Comparison of ENCODE assay signal across 1 cellular context in genomic region chr13:79405831-79406596, GRCh38.
TF ChIP-seq lines count a peak whose summit lies in the region.

A gene with protein sequence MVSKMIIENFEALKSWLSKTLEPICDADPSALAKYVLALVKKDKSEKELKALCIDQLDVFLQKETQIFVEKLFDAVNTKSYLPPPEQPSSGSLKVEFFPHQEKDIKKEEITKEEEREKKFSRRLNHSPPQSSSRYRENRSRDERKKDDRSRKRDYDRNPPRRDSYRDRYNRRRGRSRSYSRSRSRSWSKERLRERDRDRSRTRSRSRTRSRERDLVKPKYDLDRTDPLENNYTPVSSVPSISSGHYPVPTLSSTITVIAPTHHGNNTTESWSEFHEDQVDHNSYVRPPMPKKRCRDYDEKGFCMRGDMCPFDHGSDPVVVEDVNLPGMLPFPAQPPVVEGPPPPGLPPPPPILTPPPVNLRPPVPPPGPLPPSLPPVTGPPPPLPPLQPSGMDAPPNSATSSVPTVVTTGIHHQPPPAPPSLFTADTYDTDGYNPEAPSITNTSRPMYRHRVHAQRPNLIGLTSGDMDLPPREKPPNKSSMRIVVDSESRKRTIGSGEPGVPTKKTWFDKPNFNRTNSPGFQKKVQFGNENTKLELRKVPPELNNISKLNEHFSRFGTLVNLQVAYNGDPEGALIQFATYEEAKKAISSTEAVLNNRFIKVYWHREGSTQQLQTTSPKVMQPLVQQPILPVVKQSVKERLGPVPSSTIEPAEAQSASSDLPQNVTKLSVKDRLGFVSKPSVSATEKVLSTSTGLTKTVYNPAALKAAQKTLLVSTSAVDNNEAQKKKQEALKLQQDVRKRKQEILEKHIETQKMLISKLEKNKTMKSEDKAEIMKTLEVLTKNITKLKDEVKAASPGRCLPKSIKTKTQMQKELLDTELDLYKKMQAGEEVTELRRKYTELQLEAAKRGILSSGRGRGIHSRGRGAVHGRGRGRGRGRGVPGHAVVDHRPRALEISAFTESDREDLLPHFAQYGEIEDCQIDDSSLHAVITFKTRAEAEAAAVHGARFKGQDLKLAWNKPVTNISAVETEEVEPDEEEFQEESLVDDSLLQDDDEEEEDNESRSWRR (minus strand): TSS chr13:79406255. CDS start chr13:79405774, 481 bp downstream.

TF ChIP-seq in A549, 52 proteins besides CTCF, POLR2A, EP300 and RAD21 (continued from another document):
- TF ChIP-seq, protein P1, sequence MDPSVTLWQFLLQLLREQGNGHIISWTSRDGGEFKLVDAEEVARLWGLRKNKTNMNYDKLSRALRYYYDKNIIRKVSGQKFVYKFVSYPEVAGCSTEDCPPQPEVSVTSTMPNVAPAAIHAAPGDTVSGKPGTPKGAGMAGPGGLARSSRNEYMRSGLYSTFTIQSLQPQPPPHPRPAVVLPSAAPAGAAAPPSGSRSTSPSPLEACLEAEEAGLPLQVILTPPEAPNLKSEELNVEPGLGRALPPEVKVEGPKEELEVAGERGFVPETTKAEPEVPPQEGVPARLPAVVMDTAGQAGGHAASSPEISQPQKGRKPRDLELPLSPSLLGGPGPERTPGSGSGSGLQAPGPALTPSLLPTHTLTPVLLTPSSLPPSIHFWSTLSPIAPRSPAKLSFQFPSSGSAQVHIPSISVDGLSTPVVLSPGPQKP (IDR thresholded peaks at IDR 0.05; ENCODE audit: low read depth, low read length) = no peak
- TF ChIP-seq E2F6 (IDR thresholded peaks at IDR 0.05; ENCODE audit: borderline replicate concordance, low read depth) = no peak
- TF ChIP-seq RARB (CRISPR knock-in tag; IDR thresholded peaks at IDR 0.05) = no peak
- peak; percentile 35 to 57; a peak in 4 of 5 replicates for TF ChIP-seq JUN (IDR thresholded peaks at IDR 0.05)
- peak; percentile 47; the same call in 1 of the 3 replicates for TF ChIP-seq BCL3 (IDR thresholded peaks at IDR 0.05)
- no peak for TF ChIP-seq ZC3H11A (IDR thresholded peaks at IDR 0.05)
- no peak for TF ChIP-seq NR3C1 (IDR thresholded peaks at IDR 0.05)
- TF ChIP-seq JUNB (IDR thresholded peaks at IDR 0.05) = no peak
- no peak for TF ChIP-seq CEBPB (IDR thresholded peaks at IDR 0.05)
- TF ChIP-seq ZSCAN20 (CRISPR knock-in tag; IDR thresholded peaks at IDR 0.05) = no peak
- peak; percentile 91 for TF ChIP-seq MAX (IDR thresholded peaks at IDR 0.05)
- TF ChIP-seq EHF (CRISPR knock-in tag; IDR thresholded peaks at IDR 0.05) = no peak
- no peak for TF ChIP-seq SMC3 (IDR thresholded peaks at IDR 0.05)
- no peak for TF ChIP-seq FOXS1 (CRISPR knock-in tag; IDR thresholded peaks at IDR 0.05)
TF ChIP-seq in A549: peak in this region for 8.
